10 cellular contexts compared by ENCODE assay signal in the genomic region with DNA sequence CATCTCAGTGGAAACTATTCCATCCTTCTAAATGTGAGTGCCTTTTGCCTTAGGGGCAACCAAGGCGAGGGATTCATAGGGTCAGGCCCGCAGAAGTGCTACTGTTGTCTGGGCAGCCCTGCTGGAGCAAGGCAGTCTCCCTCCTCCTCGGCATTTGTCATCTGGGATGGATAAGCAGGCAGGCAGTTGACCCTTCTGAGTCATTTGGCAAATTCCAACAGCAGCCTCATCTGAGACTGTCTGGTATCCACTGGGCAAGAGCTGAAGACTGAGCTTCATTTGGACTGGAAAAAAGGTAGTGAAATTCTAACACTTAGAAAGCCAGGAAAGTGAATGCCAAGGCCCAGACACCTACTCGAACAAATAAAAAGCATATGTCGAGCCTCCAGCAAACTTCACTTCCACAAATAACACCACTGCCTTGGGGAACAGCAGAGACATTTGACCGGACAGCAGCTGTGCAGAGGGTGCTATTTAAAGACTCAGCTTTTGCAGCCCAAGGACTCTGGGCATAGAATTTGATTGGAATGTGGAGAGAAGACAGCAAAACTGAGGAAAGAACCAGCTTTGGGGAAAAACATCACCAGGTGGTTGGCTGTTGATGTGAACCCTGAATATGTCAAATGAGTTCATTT. TPM values are rescaled to one million over a fixed set of nuclear protein-coding genes. Genes with fewer than 3 reads are reported as not detected.
DNase-seq lines count a peak whose midpoint lies in the region; ATAC-seq and TF ChIP-seq lines count a peak whose summit lies in the region.
"Had no signal": no experiment of that assay in that cellular context is flagged by ENCODE, and none has a peak within 500 bp of the region (broad histone marks: within the 10 kb centered on the region; RNA-seq: fewer than 3 reads in every experiment).

No MANE protein-coding gene starts in this region.

- peaks cover 0 to 15% (median 3%) of the 10 kb centered on the region in 4 donors for H3K4me1 ChIP-seq in tibial nerve

- no peak overlapping the region for H3K27ac Mint-ChIP-seq in stimulated activated effector memory CD8-positive, alpha-beta T cell treated with anti-CD3 and anti-CD28 coated beads, Interleukin-12 subunit alpha, Interleukin-12 subunit beta, amount 100 ng/mL, for 72 hours
- H3K27ac Mint-ChIP-seq: activated T-cell treated with anti-CD3 and anti-CD28 coated beads, Interleukin-2, amount 50 U/mL, for 24 hours had no signal

- ATAC-seq in stimulated activated effector memory CD8-positive, alpha-beta T cell treated with anti-CD3 and anti-CD28 coated beads, Interleukin-12 subunit alpha, Interleukin-12 subunit beta, amount 100 ng/mL, for 72 hours: no peak
- ATAC-seq in GM21576 (IDR thresholded peaks at IDR 0.05; ENCODE audit: unreplicated experiment): no peak
- ATAC-seq: esophagus mucosa had no signal

- TF ChIP-seq EP300 in tibial nerve (IDR thresholded peaks at IDR 0.05): no peak

- peak; percentile 52 for DNase-seq in AG09309 (ENCODE audit: low read depth)
- DNase-seq in NCI-H226: peak; percentile 78
- DNase-seq in dorsolateral prefrontal cortex: peak in 4 of 10 donors; percentile 14 to 57 (median 44)
- DNase-seq in myocyte (ENCODE audit: low read depth): peak; percentile 90
- no peak for DNase-seq in stimulated activated effector memory CD8-positive, alpha-beta T cell treated with anti-CD3 and anti-CD28 coated beads, Interleukin-12 subunit alpha, Interleukin-12 subunit beta, amount 100 ng/mL, for 72 hours (ENCODE audit: low spot score in 2 of 2)
- no peak for DNase-seq in tibial nerve (ENCODE audit: low spot score in 2 of 2)
- no peak for DNase-seq in NCI-H1092 (lab: John Stamatoyannopoulos, UW)
- DNase-seq: activated T-cell treated with anti-CD3 and anti-CD28 coated beads, Interleukin-2, amount 50 U/mL, for 24 hours had no signal

- no peak for TF ChIP-seq POLR2A in tibial nerve (IDR thresholded peaks at IDR 0.05)

- 17 to 27% methylated on average over 6 of the region's 6 CpGs for WGBS in tibial nerve, 2 donors

- no peak overlapping the region for H3K4me3 Mint-ChIP-seq in stimulated activated effector memory CD8-positive, alpha-beta T cell treated with anti-CD3 and anti-CD28 coated beads, Interleukin-12 subunit alpha, Interleukin-12 subunit beta, amount 100 ng/mL, for 72 hours
- H3K4me3 Mint-ChIP-seq: activated T-cell treated with anti-CD3 and anti-CD28 coated beads, Interleukin-2, amount 50 U/mL, for 24 hours had no signal

- peaks cover 7% of the 10 kb centered on the region for H3K36me3 Mint-ChIP-seq in stimulated activated effector memory CD8-positive, alpha-beta T cell treated with anti-CD3 and anti-CD28 coated beads, Interleukin-12 subunit alpha, Interleukin-12 subunit beta, amount 100 ng/mL, for 72 hours

- H3K9me3 ChIP-seq in tibial nerve: no peaks in the 10 kb centered on the region

- TF ChIP-seq CTCF in AG09309 (IDR thresholded peaks at IDR 0.05; ENCODE audit: control insufficient read depth, insufficient read depth, low read depth, low read length, missing control alignments) (no peak), dorsolateral prefrontal cortex (IDR thresholded peaks at IDR 0.05 in 54 of 56, conservative IDR thresholded peaks at IDR 0.05 in 2 of 56; ENCODE audit: low read depth in 1 of 56, partially characterized antibody in 56 of 56) (no peak), tibial nerve (IDR thresholded peaks at IDR 0.05) (no peak)

- H3K4me1 Mint-ChIP-seq in stimulated activated effector memory CD8-positive, alpha-beta T cell treated with anti-CD3 and anti-CD28 coated beads, Interleukin-12 subunit alpha, Interleukin-12 subunit beta, amount 100 ng/mL, for 72 hours: peaks cover 15% of the 10 kb centered on the region

- H3K9me3 Mint-ChIP-seq in stimulated activated effector memory CD8-positive, alpha-beta T cell treated with anti-CD3 and anti-CD28 coated beads, Interleukin-12 subunit alpha, Interleukin-12 subunit beta, amount 100 ng/mL, for 72 hours: peaks cover 2% of the 10 kb centered on the region
- H3K9me3 Mint-ChIP-seq: activated T-cell treated with anti-CD3 and anti-CD28 coated beads, Interleukin-2, amount 50 U/mL, for 24 hours had no signal

- intact Hi-C loops in dorsolateral prefrontal cortex (cut with DNase I): no loop called here

- H3K27me3 ChIP-seq in dorsolateral prefrontal cortex: no peaks in the 10 kb centered on the region
- no peaks in the 10 kb centered on the region for H3K27me3 ChIP-seq in tibial nerve

- H3K27ac ChIP-seq in dorsolateral prefrontal cortex: peak overlapping the region in 53 of 59 donors; percentile 11 to 80 (median 60)
- H3K27ac ChIP-seq in tibial nerve: peak overlapping the region in 1 of 4 donors; percentile 9

- no peaks in the 10 kb centered on the region for H3K36me3 ChIP-seq in tibial nerve

- no peak overlapping the region for H3K4me3 ChIP-seq in AG09309 (ENCODE audit: control insufficient read depth, low read depth, low read length)
- H3K4me3 ChIP-seq in dorsolateral prefrontal cortex: no peak overlapping the region
- H3K4me3 ChIP-seq in tibial nerve: no peak overlapping the region

RNA-seq across cellular contexts. Expression of gene ZBTB40, which starts 4.0 kb away (rescaled TPM):
- total RNA-seq in dorsolateral prefrontal cortex (10 to 100 TPM; 12.6 to 33.7 (median 21.8) TPM), myocyte (19.0 and 19.9 TPM in 2 replicates), tibial nerve (10 to 100 TPM; 17.8 to 21.2 (median 18.2) TPM)
- polyA plus RNA-seq in myocyte (2012): 8.7 TPM

Comparison
In these comparisons a context has a peak if more than half of its experiments do, and no peak if none do; other contexts are left out.
1. DNase-seq: peak in AG09309 (single experiment), NCI-H226 (single experiment) and myocyte (single experiment); none in stimulated activated effector memory CD8-positive, alpha-beta T cell treated with anti-CD3 and anti-CD28 coated beads, Interleukin-12 subunit alpha, Interleukin-12 subunit beta, amount 100 ng/mL, for 72 hours (0 of 2), tibial nerve (0 of 2) and NCI-H1092 (single experiment).